In genomic region chr2:10022041-10022421, GRCh38 we compare ENCODE assay signal across 3 cellular contexts.
TF ChIP-seq lines count a peak whose summit lies in the region.

No MANE protein-coding gene starts in this region.

TF ChIP-seq in HCT116, 20 proteins besides CTCF, POLR2A, EP300 and RAD21:
- no peak for TF ChIP-seq SRF (IDR thresholded peaks at IDR 0.05; ENCODE audit: low read depth)
- no peak for TF ChIP-seq CBX3 (IDR thresholded peaks at IDR 0.05; ENCODE audit: low read depth)
- TF ChIP-seq, protein P1, sequence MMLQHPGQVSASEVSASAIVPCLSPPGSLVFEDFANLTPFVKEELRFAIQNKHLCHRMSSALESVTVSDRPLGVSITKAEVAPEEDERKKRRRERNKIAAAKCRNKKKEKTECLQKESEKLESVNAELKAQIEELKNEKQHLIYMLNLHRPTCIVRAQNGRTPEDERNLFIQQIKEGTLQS (IDR thresholded peaks at IDR 0.05), result no peak

TF ChIP-seq in K562, 482 proteins besides CTCF, POLR2A, EP300 and RAD21:
- TF ChIP-seq L3MBTL2 (IDR thresholded peaks at IDR 0.05) (0 out of 2 replicates have a peak, but pooled peaks have one; percentile 5), ZNF449 (CRISPR knock-in tag; IDR thresholded peaks at IDR 0.05) (no peak)

TF ChIP-seq in HepG2, 621 proteins besides CTCF, POLR2A, EP300 and RAD21:
- TF ChIP-seq, protein P2, sequence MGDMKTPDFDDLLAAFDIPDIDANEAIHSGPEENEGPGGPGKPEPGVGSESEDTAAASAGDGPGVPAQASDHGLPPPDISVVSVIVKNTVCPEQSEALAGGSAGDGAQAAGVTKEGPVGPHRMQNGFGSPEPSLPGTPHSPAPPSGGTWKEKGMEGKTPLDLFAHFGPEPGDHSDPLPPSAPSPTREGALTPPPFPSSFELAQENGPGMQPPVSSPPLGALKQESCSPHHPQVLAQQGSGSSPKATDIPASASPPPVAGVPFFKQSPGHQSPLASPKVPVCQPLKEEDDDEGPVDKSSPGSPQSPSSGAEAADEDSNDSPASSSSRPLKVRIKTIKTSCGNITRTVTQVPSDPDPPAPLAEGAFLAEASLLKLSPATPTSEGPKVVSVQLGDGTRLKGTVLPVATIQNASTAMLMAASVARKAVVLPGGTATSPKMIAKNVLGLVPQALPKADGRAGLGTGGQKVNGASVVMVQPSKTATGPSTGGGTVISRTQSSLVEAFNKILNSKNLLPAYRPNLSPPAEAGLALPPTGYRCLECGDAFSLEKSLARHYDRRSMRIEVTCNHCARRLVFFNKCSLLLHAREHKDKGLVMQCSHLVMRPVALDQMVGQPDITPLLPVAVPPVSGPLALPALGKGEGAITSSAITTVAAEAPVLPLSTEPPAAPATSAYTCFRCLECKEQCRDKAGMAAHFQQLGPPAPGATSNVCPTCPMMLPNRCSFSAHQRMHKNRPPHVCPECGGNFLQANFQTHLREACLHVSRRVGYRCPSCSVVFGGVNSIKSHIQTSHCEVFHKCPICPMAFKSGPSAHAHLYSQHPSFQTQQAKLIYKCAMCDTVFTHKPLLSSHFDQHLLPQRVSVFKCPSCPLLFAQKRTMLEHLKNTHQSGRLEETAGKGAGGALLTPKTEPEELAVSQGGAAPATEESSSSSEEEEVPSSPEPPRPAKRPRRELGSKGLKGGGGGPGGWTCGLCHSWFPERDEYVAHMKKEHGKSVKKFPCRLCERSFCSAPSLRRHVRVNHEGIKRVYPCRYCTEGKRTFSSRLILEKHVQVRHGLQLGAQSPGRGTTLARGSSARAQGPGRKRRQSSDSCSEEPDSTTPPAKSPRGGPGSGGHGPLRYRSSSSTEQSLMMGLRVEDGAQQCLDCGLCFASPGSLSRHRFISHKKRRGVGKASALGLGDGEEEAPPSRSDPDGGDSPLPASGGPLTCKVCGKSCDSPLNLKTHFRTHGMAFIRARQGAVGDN (CRISPR knock-in tag; IDR thresholded peaks at IDR 0.05), result peak; percentile 46
- TF ChIP-seq MTF2 (CRISPR knock-in tag; IDR thresholded peaks at IDR 0.05; ENCODE audit: borderline replicate concordance), result 0 out of 2 replicates have a peak, but pooled peaks have one; percentile 10
- TF ChIP-seq, protein P3, sequence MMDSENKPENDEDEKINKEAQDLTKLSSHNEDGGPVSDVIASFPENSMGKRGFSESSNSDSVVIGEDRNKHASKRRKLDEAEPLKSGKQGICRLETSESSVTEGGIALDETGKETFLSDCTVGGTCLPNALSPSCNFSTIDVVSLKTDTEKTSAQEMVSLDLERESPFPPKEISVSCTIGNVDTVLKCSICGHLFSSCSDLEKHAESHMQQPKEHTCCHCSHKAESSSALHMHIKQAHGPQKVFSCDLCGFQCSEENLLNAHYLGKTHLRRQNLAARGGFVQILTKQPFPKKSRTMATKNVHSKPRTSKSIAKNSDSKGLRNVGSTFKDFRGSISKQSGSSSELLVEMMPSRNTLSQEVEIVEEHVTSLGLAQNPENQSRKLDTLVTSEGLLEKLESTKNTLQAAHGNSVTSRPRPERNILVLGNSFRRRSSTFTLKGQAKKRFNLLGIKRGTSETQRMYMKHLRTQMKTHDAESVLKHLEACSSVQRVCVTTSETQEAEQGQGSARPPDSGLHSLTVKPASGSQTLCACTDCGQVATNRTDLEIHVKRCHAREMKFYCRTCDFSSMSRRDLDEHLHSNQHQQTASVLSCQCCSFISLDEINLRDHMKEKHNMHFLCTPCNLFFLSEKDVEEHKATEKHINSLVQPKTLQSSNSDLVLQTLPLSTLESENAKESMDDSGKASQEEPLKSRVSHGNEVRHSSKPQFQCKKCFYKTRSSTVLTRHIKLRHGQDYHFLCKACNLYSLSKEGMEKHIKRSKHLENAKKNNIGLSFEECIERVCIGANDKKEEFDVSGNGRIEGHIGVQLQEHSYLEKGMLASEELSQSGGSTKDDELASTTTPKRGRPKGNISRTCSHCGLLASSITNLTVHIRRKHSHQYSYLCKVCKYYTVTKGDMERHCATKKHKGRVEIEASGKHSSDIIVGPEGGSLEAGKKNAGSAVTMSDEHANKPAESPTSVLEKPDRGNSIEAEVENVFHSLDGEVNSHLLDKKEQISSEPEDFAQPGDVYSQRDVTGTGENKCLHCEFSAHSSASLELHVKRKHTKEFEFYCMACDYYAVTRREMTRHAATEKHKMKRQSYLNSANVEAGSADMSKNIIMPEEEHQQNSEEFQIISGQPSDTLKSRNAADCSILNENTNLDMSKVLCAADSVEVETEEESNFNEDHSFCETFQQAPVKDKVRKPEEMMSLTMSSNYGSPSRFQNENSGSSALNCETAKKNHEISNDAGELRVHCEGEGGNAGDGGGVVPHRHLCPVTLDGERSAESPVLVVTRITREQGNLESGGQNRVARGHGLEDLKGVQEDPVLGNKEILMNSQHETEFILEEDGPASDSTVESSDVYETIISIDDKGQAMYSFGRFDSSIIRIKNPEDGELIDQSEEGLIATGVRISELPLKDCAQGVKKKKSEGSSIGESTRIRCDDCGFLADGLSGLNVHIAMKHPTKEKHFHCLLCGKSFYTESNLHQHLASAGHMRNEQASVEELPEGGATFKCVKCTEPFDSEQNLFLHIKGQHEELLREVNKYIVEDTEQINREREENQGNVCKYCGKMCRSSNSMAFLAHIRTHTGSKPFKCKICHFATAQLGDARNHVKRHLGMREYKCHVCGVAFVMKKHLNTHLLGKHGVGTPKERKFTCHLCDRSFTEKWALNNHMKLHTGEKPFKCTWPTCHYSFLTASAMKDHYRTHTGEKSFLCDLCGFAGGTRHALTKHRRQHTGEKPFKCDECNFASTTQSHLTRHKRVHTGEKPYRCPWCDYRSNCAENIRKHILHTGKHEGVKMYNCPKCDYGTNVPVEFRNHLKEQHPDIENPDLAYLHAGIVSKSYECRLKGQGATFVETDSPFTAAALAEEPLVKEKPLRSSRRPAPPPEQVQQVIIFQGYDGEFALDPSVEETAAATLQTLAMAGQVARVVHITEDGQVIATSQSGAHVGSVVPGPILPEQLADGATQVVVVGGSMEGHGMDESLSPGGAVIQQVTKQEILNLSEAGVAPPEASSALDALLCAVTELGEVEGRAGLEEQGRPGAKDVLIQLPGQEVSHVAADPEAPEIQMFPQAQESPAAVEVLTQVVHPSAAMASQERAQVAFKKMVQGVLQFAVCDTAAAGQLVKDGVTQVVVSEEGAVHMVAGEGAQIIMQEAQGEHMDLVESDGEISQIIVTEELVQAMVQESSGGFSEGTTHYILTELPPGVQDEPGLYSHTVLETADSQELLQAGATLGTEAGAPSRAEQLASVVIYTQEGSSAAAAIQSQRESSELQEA (CRISPR knock-in tag; IDR thresholded peaks at IDR 0.05; ENCODE audit: not compliant biosample characterization), result peak; percentile 39
- TF ChIP-seq FOXP1 (IDR thresholded peaks at IDR 0.05), result no peak
- no peak for TF ChIP-seq FOXP1 (CRISPR knock-in tag; IDR thresholded peaks at IDR 0.05)
- peak; percentile 13; the same call in 1 of the 2 replicates for TF ChIP-seq ZNF350 (CRISPR knock-in tag; IDR thresholded peaks at IDR 0.05; ENCODE audit: borderline replicate concordance, low read depth)
- no peak for TF ChIP-seq RBM22 (optimal IDR thresholded peaks at IDR 0.05; ENCODE audit: low read length)
